Comparison of ENCODE assay signal across 1 cellular context in genomic region chr10:50051995-50052660, GRCh38.
A peak's percentile ranks its signal among the peaks of the same experiment; 100 is the strongest.
TF ChIP-seq lines count a peak whose summit lies in the region.
"Not testable (repeated sequence)": the region's sequence is repeated elsewhere in the genome, so short reads cannot be mapped to it uniquely, and the experiment has no call there.

No MANE protein-coding gene starts in this region.

TF ChIP-seq in HepG2, 621 proteins besides CTCF, POLR2A, EP300 and RAD21 (continues in another document):
- TF ChIP-seq EHMT2 (IDR thresholded peaks at IDR 0.05; ENCODE audit: borderline replicate concordance, low read depth, low read length), result peak; percentile 28; the same call in 1 of the 2 replicates
- peak; percentile 58 for TF ChIP-seq ZMYM4 (CRISPR knock-in tag; IDR thresholded peaks at IDR 0.05)
- TF ChIP-seq ZNF331 (CRISPR knock-in tag; IDR thresholded peaks at IDR 0.05), result peak; percentile 74; the same call in 1 of the 2 replicates
- TF ChIP-seq FOXO1 (CRISPR knock-in tag; IDR thresholded peaks at IDR 0.05), result peak; percentile 73; the same call in 1 of the 2 replicates
- TF ChIP-seq HNF1A (IDR thresholded peaks at IDR 0.05; ENCODE audit: low read depth); HNF4G (CRISPR knock-in tag; IDR thresholded peaks at IDR 0.05; ENCODE audit: borderline replicate concordance, low read depth): not testable (repeated sequence)
- peak; percentile 63; the same call in 1 of the 2 replicates for TF ChIP-seq HNF1A (CRISPR knock-in tag; IDR thresholded peaks at IDR 0.05; ENCODE audit: borderline replicate concordance)
- peak; percentile 39; the same call in 1 of the 2 replicates for TF ChIP-seq FOSL2 (CRISPR knock-in tag; IDR thresholded peaks at IDR 0.05)
- 0 out of 2 replicates have a peak, but pooled peaks have one; percentile 35 for TF ChIP-seq ZBTB7B (CRISPR knock-in tag; IDR thresholded peaks at IDR 0.05)
- TF ChIP-seq HMG20A (CRISPR knock-in tag; IDR thresholded peaks at IDR 0.05; ENCODE audit: borderline replicate concordance), result peak; percentile 79; the same call in 1 of the 2 replicates
- peak; percentile 52; the same call in 1 of the 2 replicates for TF ChIP-seq ERF (CRISPR knock-in tag; IDR thresholded peaks at IDR 0.05)
- TF ChIP-seq ZNF710 (CRISPR knock-in tag; IDR thresholded peaks at IDR 0.05; ENCODE audit: borderline replicate concordance), result peak; percentile 31; the same call in 1 of the 2 replicates
- peak; percentile 69 for TF ChIP-seq ZNF143 (CRISPR knock-in tag; IDR thresholded peaks at IDR 0.05)
- TF ChIP-seq PAXIP1 (CRISPR knock-in tag; conservative IDR thresholded peaks at IDR 0.05), result peak; percentile 84
- peak; percentile 39; the same call in 1 of the 2 replicates for TF ChIP-seq RXRA (CRISPR knock-in tag; IDR thresholded peaks at IDR 0.05)
- TF ChIP-seq HNF4A (CRISPR knock-in tag; IDR thresholded peaks at IDR 0.05), result peak; percentile 58
- TF ChIP-seq ZNF749 (CRISPR knock-in tag; IDR thresholded peaks at IDR 0.05; ENCODE audit: borderline replicate concordance), result peak; percentile 15; the same call in 1 of the 2 replicates
- peak; percentile 21; the same call in 1 of the 2 replicates for TF ChIP-seq FOXA1 (IDR thresholded peaks at IDR 0.05)
- peak; percentile 67 for TF ChIP-seq FOXA1 (CRISPR knock-in tag; IDR thresholded peaks at IDR 0.05)
- peak; percentile 85 for TF ChIP-seq HOMEZ (CRISPR knock-in tag; IDR thresholded peaks at IDR 0.05; ENCODE audit: low read depth)
- TF ChIP-seq POGZ (CRISPR knock-in tag; IDR thresholded peaks at IDR 0.05), result peak; percentile 42; the same call in 1 of the 2 replicates
- TF ChIP-seq TEF (CRISPR knock-in tag; IDR thresholded peaks at IDR 0.05), result peak; percentile 88; the same call in 1 of the 2 replicates
- 0 out of 2 replicates have a peak, but pooled peaks have one; percentile 17 for TF ChIP-seq ZNF280D (CRISPR knock-in tag; IDR thresholded peaks at IDR 0.05)
- TF ChIP-seq KLF16 (CRISPR knock-in tag; IDR thresholded peaks at IDR 0.05), result peak in 1 of 2 experiments; percentile 56; a peak in 1 of 4 replicates
- TF ChIP-seq FOXP4 (CRISPR knock-in tag; IDR thresholded peaks at IDR 0.05), result peak; percentile 72
- TF ChIP-seq ASH2L (IDR thresholded peaks at IDR 0.05; ENCODE audit: insufficient read length, low read depth, low read length), result peak; percentile 23
- peak; percentile 94 for TF ChIP-seq TFE3 (CRISPR knock-in tag; IDR thresholded peaks at IDR 0.05)
- TF ChIP-seq ZBTB25 (CRISPR knock-in tag; IDR thresholded peaks at IDR 0.05), result peak; percentile 52; the same call in 1 of the 2 replicates
- peak; percentile 63; the same call in 1 of the 2 replicates for TF ChIP-seq FOXJ3 (CRISPR knock-in tag; IDR thresholded peaks at IDR 0.05; ENCODE audit: borderline replicate concordance)
- TF ChIP-seq THAP11 (CRISPR knock-in tag; IDR thresholded peaks at IDR 0.05), result 0 out of 2 replicates have a peak, but pooled peaks have one; percentile 34
- TF ChIP-seq GATAD2A (CRISPR knock-in tag; IDR thresholded peaks at IDR 0.05), result peak; percentile 87
- peak; percentile 59; the same call in 1 of the 2 replicates for TF ChIP-seq PHF21A (CRISPR knock-in tag; IDR thresholded peaks at IDR 0.05)
- TF ChIP-seq HNF4G (IDR thresholded peaks at IDR 0.05; ENCODE audit: borderline replicate concordance, low read depth, low read length), result 0 out of 2 replicates have a peak, but pooled peaks have one; percentile 27
- peak; percentile 80 for TF ChIP-seq HMG20B (CRISPR knock-in tag; conservative IDR thresholded peaks at IDR 0.05)
- peak; percentile 87 for TF ChIP-seq CEBPG (CRISPR knock-in tag; IDR thresholded peaks at IDR 0.05)
- peak; percentile 74 for TF ChIP-seq HDAC2 (CRISPR knock-in tag; IDR thresholded peaks at IDR 0.05)
- TF ChIP-seq KAT8 (CRISPR knock-in tag; IDR thresholded peaks at IDR 0.05), result peak; percentile 60; the same call in 1 of the 2 replicates
